In genomic region chr16:5455110-5455509, GRCh38 we compare ENCODE assay signal across 3 cellular contexts.
"Had no signal": no experiment of that assay in that cellular context is flagged by ENCODE, and none has a peak within 500 bp of the region (broad histone marks: within the 10 kb centered on the region; RNA-seq: fewer than 3 reads in every experiment).

No MANE protein-coding gene starts in this region.

- ATAC-seq: GM12878 had no signal

- H3K4me3 ChIP-seq: GM12878 had no signal

- DNase-seq: GDM1, GF-D8 had no signal
